In the genomic region with DNA sequence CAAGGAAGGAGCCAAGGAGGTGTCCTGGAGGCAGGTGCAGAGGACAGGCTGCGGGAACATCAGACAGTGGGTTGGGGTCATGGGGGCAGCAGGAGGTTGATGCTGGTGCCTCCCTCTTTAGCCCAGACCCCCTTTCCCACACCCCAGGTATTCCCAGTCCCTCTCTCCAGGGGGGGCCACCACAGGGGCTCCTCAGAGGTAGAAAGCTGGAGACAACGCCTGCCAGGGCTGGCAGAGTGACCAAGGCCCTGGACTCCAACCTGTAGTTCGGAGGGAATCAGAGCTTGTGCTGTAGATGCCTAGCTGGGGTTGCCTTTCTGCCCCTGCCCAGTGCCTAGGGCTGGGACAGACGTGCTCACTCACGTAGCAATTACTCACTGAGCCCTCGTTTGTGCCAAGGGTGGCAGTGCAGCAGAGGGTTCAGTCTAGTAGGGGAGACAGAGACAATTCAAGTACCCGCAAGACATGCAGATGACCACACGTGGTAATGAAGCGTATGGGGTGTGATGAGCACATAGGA, we compare ENCODE assay signal across 18 cellular contexts.
DNase-seq lines count a peak whose midpoint lies in the region; ATAC-seq, FAIRE-seq and TF ChIP-seq lines count a peak whose summit lies in the region.
"Had no signal": no experiment of that assay in that cellular context is flagged by ENCODE, and none has a peak within 500 bp of the region (broad histone marks: within the 10 kb centered on the region; RNA-seq: fewer than 3 reads in every experiment).

No MANE protein-coding gene starts in this region.

- H3K27me3 ChIP-seq in Peyer's patch (no peaks in the 10 kb centered on the region), endodermal cell (ENCODE audit: control insufficient read depth, insufficient read depth, low read length, poor library complexity, severe bottlenecking) (no peaks in the 10 kb centered on the region), small intestine (ENCODE audit: control insufficient read depth in 2 of 2, insufficient read depth in 2 of 2, low read length in 2 of 2) (peaks cover 0 to 8% of the 10 kb centered on the region in 2 donors)

- no peaks in the 10 kb centered on the region for H3K4me1 ChIP-seq in Peyer's patch
- no peaks in the 10 kb centered on the region for H3K4me1 ChIP-seq in endodermal cell (ENCODE audit: control insufficient read depth, insufficient read depth, low read length)
- no peaks in the 10 kb centered on the region for H3K4me1 ChIP-seq in small intestine (ENCODE audit: control insufficient read depth in 2 of 2, insufficient read depth in 1 of 2, low read depth in 1 of 2, low read length in 1 of 2)

- H3K9me3 ChIP-seq in Peyer's patch (peaks cover 0 to 2% (median 0%) of the 10 kb centered on the region in 4 donors), endodermal cell (ENCODE audit: control insufficient read depth, low read length) (peaks cover 16% of the 10 kb centered on the region), small intestine (ENCODE audit: control insufficient read depth, low read depth) (no peaks in the 10 kb centered on the region)

- H3K27ac ChIP-seq in Peyer's patch, result no peak overlapping the region
- no peak overlapping the region for H3K27ac ChIP-seq in endodermal cell (ENCODE audit: low read depth, low read length)
- no peak overlapping the region for H3K27ac ChIP-seq in small intestine (ENCODE audit: low read depth in 1 of 2, low read length in 1 of 2)
- H3K27ac ChIP-seq: GM23248 had no signal

- H3K9ac ChIP-seq in endodermal cell (ENCODE audit: extremely low read depth, low read length, poor library complexity, severe bottlenecking), result no peak overlapping the region
- H3K9ac ChIP-seq: GM23248 had no signal

- H3K9me3 Mint-ChIP-seq in endodermal cell, result peaks cover 14% of the 10 kb centered on the region
- H3K9me3 Mint-ChIP-seq: CD4-positive, alpha-beta T cell had no signal

- 90 to 95% methylated on average over 8 to 9 of the region's 9 CpGs for WGBS in endodermal cell (ENCODE audit: insufficient coverage in 1 of 2, insufficient read length in 1 of 2), 2 experiments
- 60 to 79% (median 69%) methylated on average over 9 of the region's 9 CpGs for WGBS in small intestine, 3 donors

- no peak for ATAC-seq in left lobe of liver
- ATAC-seq: GM12878 had no signal

- H3K36me3 Mint-ChIP-seq in endodermal cell (ENCODE audit: low read depth), result no peaks in the 10 kb centered on the region

- DNase-seq in D341Med (ENCODE audit: low spot score) (peak; percentile 5), Peyer's patch (peak in 2 of 3 donors; percentile 10 to 33), endodermal cell (peak; percentile 32), left lobe of liver (ENCODE audit: low spot score) (peak; percentile 24), GM19240 (ENCODE audit: insufficient read length, low spot score) (no peak), small intestine (no peak), SHP77 (lab: John Stamatoyannopoulos, UW) (no peak), middle frontal gyrus (ENCODE audit: extremely low spot score, low spot score) (no peak)
- DNase-seq: C1 segment of cervical spinal cord; Calu3; CD4-positive, alpha-beta T cell; DMS79; H7 had no signal

- H3K36me3 ChIP-seq in Peyer's patch (no peaks in the 10 kb centered on the region), endodermal cell (ENCODE audit: control insufficient read depth, insufficient read depth, low read length) (no peaks in the 10 kb centered on the region), small intestine (ENCODE audit: control insufficient read depth in 2 of 2, insufficient read depth in 2 of 2, low read length in 2 of 2) (no peaks in the 10 kb centered on the region)

- H3K4me3 ChIP-seq in Peyer's patch, result no peak overlapping the region
- H3K4me3 ChIP-seq in endodermal cell (ENCODE audit: low read length), result no peak overlapping the region
- no peak overlapping the region for H3K4me3 ChIP-seq in small intestine (ENCODE audit: low read depth in 1 of 2, low read length in 2 of 2)
- H3K4me3 ChIP-seq: GM12878, GM23248 had no signal

- H3K27me3 Mint-ChIP-seq in endodermal cell (ENCODE audit: insufficient read depth), result peaks cover 11% of the 10 kb centered on the region

- FAIRE-seq in small intestine (lab: Jason Lieb, UNC), result no peak
- FAIRE-seq: A204.1, GM12878, GM18507 had no signal

- no peak overlapping the region for H3K27ac Mint-ChIP-seq in endodermal cell
- H3K27ac Mint-ChIP-seq: B cell; CD4-positive, alpha-beta T cell had no signal

- no peaks in the 10 kb centered on the region for H3K4me1 Mint-ChIP-seq in endodermal cell
- H3K4me1 Mint-ChIP-seq: B cell had no signal

- TF ChIP-seq POLR2A in Peyer's patch (IDR thresholded peaks at IDR 0.05), result no peak

- no peak for TF ChIP-seq CTCF in Peyer's patch (IDR thresholded peaks at IDR 0.05)
- no peak for TF ChIP-seq CTCF in endodermal cell (conservative IDR thresholded peaks at IDR 0.05)

- H3K4me3 Mint-ChIP-seq in endodermal cell, result no peak overlapping the region
- H3K4me3 Mint-ChIP-seq: B cell; CD4-positive, alpha-beta T cell had no signal

Comparison
In these comparisons a context has a peak if more than half of its experiments do, and no peak if none do; other contexts are left out.
1. DNase-seq: peak in D341Med (single experiment), Peyer's patch (2 of 3), endodermal cell (single experiment) and left lobe of liver (single experiment); none in GM19240 (single experiment), small intestine (single experiment), SHP77 (0 of 2) and middle frontal gyrus (single experiment).